ENCODE assay signal across 15 cellular contexts in the genomic region with DNA sequence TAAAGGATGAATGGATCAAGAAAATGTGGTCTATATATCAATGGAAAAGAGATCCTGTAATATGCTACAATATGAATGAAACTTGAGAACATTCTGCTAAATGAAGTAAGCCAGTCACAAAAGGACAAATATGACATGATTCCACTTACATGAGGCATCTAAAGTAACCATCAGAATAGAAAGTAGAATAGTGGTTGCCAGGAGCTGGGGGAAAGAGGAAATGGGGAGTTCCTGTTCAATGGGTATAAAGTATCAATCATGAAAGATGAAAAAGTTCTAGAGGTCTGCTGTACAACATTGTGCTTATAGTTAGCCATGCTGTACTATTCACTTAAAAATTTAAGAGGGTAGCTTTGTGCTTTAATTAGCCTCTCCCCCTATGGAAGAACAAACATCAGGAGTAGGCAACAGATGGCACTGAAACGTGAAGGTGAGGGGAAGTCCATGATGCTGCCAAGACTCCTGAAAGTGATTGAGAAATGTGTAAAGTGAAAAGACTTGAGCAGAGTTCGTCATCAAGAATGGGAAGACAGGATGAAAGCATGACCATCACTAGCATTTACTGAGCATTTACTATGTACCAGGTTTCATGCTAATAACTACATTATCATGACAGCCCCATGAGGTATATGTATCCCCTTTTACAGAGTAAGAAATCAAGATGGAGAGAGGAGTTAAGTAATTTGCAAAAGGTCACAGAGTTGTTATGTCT.
DNase-seq lines count a peak whose midpoint lies in the region; ATAC-seq and TF ChIP-seq lines count a peak whose summit lies in the region.
"Had no signal": no experiment of that assay in that cellular context is flagged by ENCODE, and none has a peak within 500 bp of the region (broad histone marks: within the 10 kb centered on the region; RNA-seq: fewer than 3 reads in every experiment).

No MANE protein-coding gene starts in this region.

- H3K27ac ChIP-seq in dorsolateral prefrontal cortex = peak overlapping the region in 3 of 59 donors; percentile 3 to 33 (median 18)

- H3K36me3 Mint-ChIP-seq in activated B cell treated with CpG ODN at 0.5 μM for 24 hours (ENCODE audit: low read depth) = no peaks in the 10 kb centered on the region

- H3K27me3 Mint-ChIP-seq in activated B cell treated with CpG ODN at 0.5 μM for 24 hours = peaks cover 1% of the 10 kb centered on the region
- H3K27me3 Mint-ChIP-seq: progenitor cell of endocrine pancreas had no signal

- H3K4me1 Mint-ChIP-seq in activated B cell treated with CpG ODN at 0.5 μM for 24 hours = peaks cover 47% of the 10 kb centered on the region

- ATAC-seq in GM18511 (IDR thresholded peaks at IDR 0.05; ENCODE audit: unreplicated experiment) (peak; percentile 62), HG03175 (IDR thresholded peaks at IDR 0.05; ENCODE audit: unreplicated experiment) (peak; percentile 49), activated B cell treated with CpG ODN at 0.5 μM for 24 hours (ENCODE audit: low read depth) (peak; percentile 47), HG02571 (IDR thresholded peaks at IDR 0.05; ENCODE audit: unreplicated experiment) (no peak)
- ATAC-seq: GM23338 had no signal

- peak overlapping the region; percentile 45 for H3K4me3 Mint-ChIP-seq in activated B cell treated with CpG ODN at 0.5 μM for 24 hours
- H3K4me3 Mint-ChIP-seq: GM23338; T-helper 1 cell treated with Interleukin-12 subunit alpha and Interleukin-12 subunit beta and Interleukin-4 antibody, amounts not matched to agents 30 μg/mL and 1 μg/mL, for 36 hours had no signal

- H3K9me3 ChIP-seq in skeletal muscle satellite cell (replicated peaks; ENCODE audit: low read length) = no peaks in the 10 kb centered on the region

- peaks cover 72% of the 10 kb centered on the region for H3K4me1 ChIP-seq in skeletal muscle satellite cell (ENCODE audit: control insufficient read depth, insufficient read depth, low read length)

- H3K9ac ChIP-seq in skeletal muscle satellite cell (ENCODE audit: low read depth, low read length) = peak overlapping the region; percentile 87

- intact Hi-C loops in activated B cell treated with CpG ODN at 0.5 μM for 24 hours (cut with micrococcal nuclease) = no loop called here
- intact Hi-C loops in dorsolateral prefrontal cortex (cut with DNase I) = no loop called here

- TF ChIP-seq CTCF in activated B cell treated with CpG ODN at 0.5 μM for 24 hours (IDR thresholded peaks at IDR 0.05) (no peak), dorsolateral prefrontal cortex (IDR thresholded peaks at IDR 0.05 in 54 of 56, conservative IDR thresholded peaks at IDR 0.05 in 2 of 56; ENCODE audit: low read depth in 1 of 56, partially characterized antibody in 56 of 56) (no peak)

- H3K36me3 ChIP-seq in skeletal muscle satellite cell (ENCODE audit: insufficient read depth, low read length) = no peaks in the 10 kb centered on the region

- CTCF ChIA-PET in activated B cell treated with CpG ODN at 0.5 μM for 24 hours (lab: Charles Lee) = no interaction called here

- no peak for DNase-seq in activated B cell treated with CpG ODN at 0.5 μM for 24 hours
- no peak for DNase-seq in SK-N-DZ (ENCODE audit: low spot score)
- no peak for DNase-seq in dorsolateral prefrontal cortex
- DNase-seq: hippocampal formation; NCI-H146; NCI-H526; RPMI8226; stimulated activated CD4-positive, alpha-beta T cell treated with anti-CD3 and anti-CD28 coated beads, Interleukin-15, amount 100 ng/mL, for 24 hours had no signal

- H3K9me3 Mint-ChIP-seq in activated B cell treated with CpG ODN at 0.5 μM for 24 hours = peaks cover 2% of the 10 kb centered on the region
- H3K9me3 Mint-ChIP-seq: T-helper 1 cell treated with Interleukin-12 subunit alpha and Interleukin-12 subunit beta and Interleukin-4 antibody, amounts not matched to agents 30 μg/mL and 1 μg/mL, for 36 hours had no signal

- H3K4me2 ChIP-seq in skeletal muscle satellite cell (ENCODE audit: low read length) = peak overlapping the region; percentile 73
- H3K4me2 ChIP-seq: GM23338 had no signal

- POLR2A ChIA-PET in activated B cell treated with CpG ODN at 0.5 μM for 24 hours (lab: Charles Lee) = no interaction called here

- H3K27me3 ChIP-seq in skeletal muscle satellite cell (ENCODE audit: control insufficient read depth, insufficient read depth, low read length) = no peaks in the 10 kb centered on the region
- H3K27me3 ChIP-seq in dorsolateral prefrontal cortex = no peaks in the 10 kb centered on the region

- H3K4me3 ChIP-seq in skeletal muscle satellite cell (ENCODE audit: low read length) = peak overlapping the region; percentile 17
- H3K4me3 ChIP-seq in dorsolateral prefrontal cortex = no peak overlapping the region
- H3K4me3 ChIP-seq: GM23338 had no signal

- H3K27ac Mint-ChIP-seq in activated B cell treated with CpG ODN at 0.5 μM for 24 hours = peak overlapping the region; percentile 54
- H3K27ac Mint-ChIP-seq: GM23338; progenitor cell of endocrine pancreas; T-helper 1 cell treated with Interleukin-12 subunit alpha and Interleukin-12 subunit beta and Interleukin-4 antibody, amounts not matched to agents 30 μg/mL and 1 μg/mL, for 36 hours had no signal
